ENCODE assay signal across 23 cellular contexts in the genomic region with DNA sequence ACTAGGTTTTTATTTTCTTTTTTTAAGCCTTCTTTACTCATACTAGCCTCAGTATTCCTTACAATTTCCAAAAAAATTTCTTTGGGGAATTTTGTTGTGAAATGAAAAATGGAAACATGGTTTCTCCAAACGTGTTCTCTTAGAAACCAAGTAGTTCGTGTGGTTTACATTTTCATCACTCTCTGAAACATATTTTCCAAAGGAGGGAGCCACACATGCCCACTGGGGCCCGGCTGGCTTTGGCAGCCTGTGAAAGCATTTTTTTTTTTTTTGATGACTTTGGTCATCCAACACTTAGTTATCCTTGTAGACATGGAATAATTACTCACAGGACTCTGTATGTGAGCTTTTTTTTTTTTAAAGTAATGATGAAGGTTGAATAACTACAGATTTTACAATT.
"Had no signal": no experiment of that assay in that cellular context is flagged by ENCODE, and none has a peak within 500 bp of the region (broad histone marks: within the 10 kb centered on the region; RNA-seq: fewer than 3 reads in every experiment).

No MANE protein-coding gene starts in this region.

- ATAC-seq: esophagus mucosa; left lung; lower lobe of right lung; naive thymus-derived CD8-positive, alpha-beta T cell; pancreas; stimulated activated effector memory CD8-positive, alpha-beta T cell treated with anti-CD3 and anti-CD28 coated beads, Interleukin-12 subunit alpha, Interleukin-12 subunit beta, amount 100 ng/mL, for 72 hours had no signal

- H3K27me3 ChIP-seq: colonic mucosa, left lung, pancreas, sigmoid colon, stomach, testis, tibial nerve, upper lobe of left lung had no signal

- H3K4me1 ChIP-seq: colonic mucosa, left lung, lower lobe of right lung, pancreas, sigmoid colon, stomach, testis, upper lobe of left lung had no signal

- H3K36me3 ChIP-seq: colonic mucosa, left lung, lower lobe of right lung, pancreas, sigmoid colon, stomach, tibial nerve, upper lobe of left lung had no signal

- H3K9me3 ChIP-seq: colonic mucosa, left lung, lower lobe of right lung, pancreas, sigmoid colon, stomach, testis, tibial nerve, upper lobe of left lung had no signal

- H3K27ac ChIP-seq: colonic mucosa, epithelial cell of prostate, left lung, lower lobe of right lung, pancreas, sigmoid colon, stomach, testis, tibial nerve, upper lobe of left lung had no signal

- DNase-seq: colonic mucosa; effector CD8-positive, alpha-beta T cell; endodermal cell; kidney; left lung; lower lobe of right lung; naive thymus-derived CD8-positive, alpha-beta T cell; nephron progenitor cell; occipital lobe; pancreas; retina; sigmoid colon; stimulated activated CD4-positive, alpha-beta T cell treated with anti-CD3 and anti-CD28 coated beads, Interleukin-2, amount 100 ng/mL, for 24 hours; stimulated activated CD4-positive, alpha-beta T cell treated with anti-CD3 and anti-CD28 coated beads, Interleukin-4, amount 100 ng/mL, for 24 hours; stimulated activated naive CD4-positive, alpha-beta T cell treated with Interleukin-2 at 50 U/mL for 16 hours; stomach; substantia nigra; testis; upper lobe of left lung had no signal

- H3K4me3 ChIP-seq: colonic mucosa, left lung, lower lobe of right lung, pancreas, sigmoid colon, stomach, testis, tibial nerve, upper lobe of left lung had no signal
